1 cellular context compared by ENCODE assay signal in the genomic region with DNA sequence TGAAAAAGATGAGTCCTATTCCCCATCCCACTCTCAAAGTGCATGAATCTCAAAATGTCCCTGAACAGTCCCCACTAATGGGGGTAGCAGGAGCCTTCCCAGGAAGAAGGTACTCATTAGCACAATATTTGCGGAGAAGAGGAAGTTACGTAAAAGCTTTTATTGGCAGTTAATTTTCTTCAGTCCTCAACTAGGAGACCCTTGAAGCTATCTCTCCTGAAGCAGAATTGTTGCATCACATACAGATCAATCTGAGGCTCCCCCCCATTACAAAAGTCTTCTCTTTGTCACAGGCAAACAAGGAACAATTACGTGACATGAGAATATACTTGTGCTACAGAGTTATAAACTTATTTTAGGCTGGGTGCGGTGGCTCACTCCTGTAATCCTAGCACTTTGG.
TF ChIP-seq lines count a peak whose summit lies in the region.

No MANE protein-coding gene starts in this region.

TF ChIP-seq in HepG2, 621 proteins besides CTCF, POLR2A, EP300 and RAD21:
- no peak for TF ChIP-seq ZNF841 (CRISPR knock-in tag; IDR thresholded peaks at IDR 0.05; ENCODE audit: borderline replicate concordance)
- no peak for TF ChIP-seq NR2F1 (CRISPR knock-in tag; IDR thresholded peaks at IDR 0.05)
- no peak for TF ChIP-seq TAF1 (CRISPR knock-in tag; IDR thresholded peaks at IDR 0.05)
- no peak for TF ChIP-seq POLR2G (IDR thresholded peaks at IDR 0.05; ENCODE audit: low read depth, low read length)
